25 cellular contexts compared by ENCODE assay signal in the genomic region with DNA sequence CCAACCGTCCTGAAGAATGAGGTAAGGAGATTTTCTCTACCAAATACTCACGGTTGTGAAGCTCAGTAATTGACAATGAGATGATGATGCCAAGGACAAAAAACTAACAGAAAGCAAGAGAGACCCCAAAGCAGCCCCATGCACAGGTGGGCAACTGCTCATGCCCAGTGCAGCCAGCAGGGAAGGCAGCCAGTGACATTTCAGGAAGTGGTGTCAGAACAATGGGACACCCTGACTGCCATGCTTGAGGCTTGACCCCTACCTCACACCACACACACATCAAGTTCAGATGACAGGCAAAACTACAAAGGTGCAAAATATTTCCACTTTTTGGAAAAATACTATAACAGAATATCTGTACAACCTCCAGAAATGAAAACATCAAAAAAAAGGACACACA.
"Had no signal": no experiment of that assay in that cellular context is flagged by ENCODE, and none has a peak within 500 bp of the region (broad histone marks: within the 10 kb centered on the region; RNA-seq: fewer than 3 reads in every experiment).

No MANE protein-coding gene starts in this region.

- H3K4me1 ChIP-seq: breast epithelium, left lung, lower lobe of right lung, right lobe of liver, upper lobe of left lung had no signal

- H3K27ac Mint-ChIP-seq: activated CD4-positive, alpha-beta T cell treated with anti-CD3 and anti-CD28 coated beads, Interleukin-2, amount 10 ng/mL, durations not matched to agents 7 days and 5 days; activated CD8-positive, alpha-beta T cell treated with anti-CD3 and anti-CD28 coated beads for 36 hours; activated T-cell treated with anti-CD3 and anti-CD28 coated beads, Interleukin-2, amount 50 U/mL, for 72 hours; natural killer cell; progenitor cell of endocrine pancreas; stimulated activated naive B cell treated with anti-CD40 and anti-IgM and Interleukin-4, amounts not matched to agents 10 μg/mL and 1 μg/mL and 100 μg/mL, for 72 hours had no signal

- H3K27ac ChIP-seq: breast epithelium, left lung, lower lobe of right lung, ovary, right lobe of liver, skin epidermis, stomach, thyroid gland, upper lobe of left lung had no signal

- ATAC-seq: activated CD8-positive, alpha-beta T cell treated with anti-CD3 and anti-CD28 coated beads for 36 hours; activated T-cell treated with anti-CD3 and anti-CD28 coated beads, Interleukin-2, amount 50 U/mL, for 72 hours; left lung; lower lobe of right lung; natural killer cell; right lobe of liver; stimulated activated naive B cell treated with anti-CD40 and anti-IgM and Interleukin-4, amounts not matched to agents 10 μg/mL and 1 μg/mL and 100 μg/mL, for 72 hours had no signal

- H3K9me3 ChIP-seq: lower lobe of right lung, ovary, right lobe of liver, thyroid gland had no signal

- H3K9me3 Mint-ChIP-seq: activated CD4-positive, alpha-beta T cell treated with anti-CD3 and anti-CD28 coated beads, Interleukin-2, amount 10 ng/mL, durations not matched to agents 7 days and 5 days; activated CD8-positive, alpha-beta T cell treated with anti-CD3 and anti-CD28 coated beads for 36 hours; natural killer cell had no signal

- H3K4me1 Mint-ChIP-seq: activated CD4-positive, alpha-beta T cell treated with anti-CD3 and anti-CD28 coated beads, Interleukin-2, amount 10 ng/mL, durations not matched to agents 7 days and 5 days; stimulated activated naive B cell treated with anti-CD40 and anti-IgM and Interleukin-4, amounts not matched to agents 10 μg/mL and 1 μg/mL and 100 μg/mL, for 72 hours had no signal

- H3K4me3 Mint-ChIP-seq: activated CD4-positive, alpha-beta T cell treated with anti-CD3 and anti-CD28 coated beads, Interleukin-2, amount 10 ng/mL, durations not matched to agents 7 days and 5 days; activated CD8-positive, alpha-beta T cell treated with anti-CD3 and anti-CD28 coated beads for 36 hours; activated T-cell treated with anti-CD3 and anti-CD28 coated beads, Interleukin-2, amount 50 U/mL, for 72 hours; natural killer cell; stimulated activated naive B cell treated with anti-CD40 and anti-IgM and Interleukin-4, amounts not matched to agents 10 μg/mL and 1 μg/mL and 100 μg/mL, for 72 hours had no signal

- H3K27me3 ChIP-seq: ovary, right lobe of liver, thyroid gland, upper lobe of left lung had no signal

- H3K4me3 ChIP-seq: breast epithelium, left lung, lower lobe of right lung, ovary, right lobe of liver, skin epidermis, stomach, thyroid gland, upper lobe of left lung had no signal

- H3K36me3 ChIP-seq: breast epithelium, left lung, lower lobe of right lung, ovary, right lobe of liver, stomach, thyroid gland, upper lobe of left lung had no signal

- H3K36me3 Mint-ChIP-seq: natural killer cell had no signal

- DNase-seq: activated CD4-positive, alpha-beta T cell treated with anti-CD3 and anti-CD28 coated beads, Interleukin-2, amount 10 ng/mL, durations not matched to agents 7 days and 5 days; activated CD4-positive, CD25-positive, alpha-beta regulatory T cell treated with anti-CD3 and anti-CD28 coated beads, Interleukin-2, amount 50 U/mL, for 72 hours; activated CD8-positive, alpha-beta T cell treated with anti-CD3 and anti-CD28 coated beads for 36 hours; activated naive CD4-positive, alpha-beta T cell treated with anti-CD3 and anti-CD28 coated beads, Interleukin-2, amount 50 U/mL, for 16 hours; activated T-cell treated with anti-CD3 and anti-CD28 coated beads for 4 hours; activated T-cell treated with anti-CD3 and anti-CD28 coated beads, Interleukin-2, amount 50 U/mL, for 72 hours; central memory CD4-positive, alpha-beta T cell; dermis blood vessel endothelial cell; effector CD4-positive, alpha-beta T cell; lower lobe of right lung; mesenchymal stem cell; natural killer cell; stimulated activated CD4-positive, alpha-beta T cell treated with anti-CD3 and anti-CD28 coated beads, Interleukin-1b, Interleukin-23, amount 100 ng/mL, for 48 hours; stimulated activated CD4-positive, alpha-beta T cell treated with anti-CD3 and anti-CD28 coated beads, Interleukin-4, amount 100 ng/mL, for 4 hours; stimulated activated naive B cell treated with anti-CD40 and anti-IgM and Interleukin-4, amounts not matched to agents 10 μg/mL and 1 μg/mL and 100 μg/mL, for 72 hours; T-helper 2 cell; thyroid gland had no signal
